In the genomic region with DNA sequence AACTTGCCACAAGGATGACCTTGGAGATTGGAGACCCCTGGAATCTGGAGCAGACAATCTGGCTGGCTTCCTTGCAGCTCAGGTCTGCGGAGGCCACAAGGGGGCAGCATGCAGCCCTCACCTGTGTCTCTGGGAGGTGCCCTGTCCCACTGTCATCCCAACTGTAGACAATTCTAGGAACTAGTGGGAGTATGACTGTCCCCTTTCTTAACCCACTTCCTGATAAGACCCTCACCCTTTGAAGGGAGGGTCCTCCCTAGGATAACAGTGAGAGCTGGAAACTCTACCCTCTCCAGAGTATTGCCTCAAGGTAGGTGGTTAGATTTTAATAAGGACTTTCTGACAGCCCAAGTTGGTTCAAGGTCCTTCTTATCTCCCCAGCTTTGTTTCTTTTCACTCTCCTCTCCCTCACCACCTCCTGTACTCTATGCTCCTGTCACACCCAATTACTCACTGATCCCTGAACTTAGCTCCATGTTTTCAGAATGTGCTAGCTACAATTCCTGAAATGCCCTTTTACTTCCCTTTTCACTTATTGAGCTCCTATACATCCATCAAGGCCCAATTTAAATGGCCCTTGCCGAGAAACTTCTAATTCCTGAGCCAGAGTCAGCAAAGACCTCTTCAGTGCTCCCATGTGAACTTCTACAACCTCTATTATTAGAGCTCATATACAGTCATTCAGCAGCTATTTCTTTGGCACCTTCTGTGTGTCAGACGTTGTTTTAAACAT, we compare ENCODE assay signal across 8 cellular contexts. TPM values are rescaled to one million over a fixed set of nuclear protein-coding genes. Genes with fewer than 3 reads are reported as not detected.
A peak's percentile ranks its signal among the peaks of the same experiment; 100 is the strongest.
DNase-seq lines count a peak whose midpoint lies in the region; ATAC-seq, FAIRE-seq and TF ChIP-seq lines count a peak whose summit lies in the region.

No MANE protein-coding gene starts in this region.

- in situ Hi-C loops in IMR-90 (cut with MboI; ENCODE audit: low sequenced_read_pairs), result no loop called here

- no peak overlapping the region for H2AK5ac ChIP-seq in IMR-90 (ENCODE audit: low read depth, low read length)

- FAIRE-seq in bronchial epithelial cell (lab: Jason Lieb, UNC), result no peak

- peaks cover 7% of the 10 kb centered on the region for H3K36me3 ChIP-seq in CD8-positive, alpha-beta memory T cell (ENCODE audit: insufficient read depth, low read length)
- H3K36me3 ChIP-seq in IMR-90 (ENCODE audit: control insufficient read depth, insufficient read depth, low read length) (peaks cover 18% of the 10 kb centered on the region), bronchial epithelial cell (ENCODE audit: control insufficient read depth, insufficient read depth, low read length) (peaks cover 5% of the 10 kb centered on the region)

- no peak overlapping the region for H2AK9ac ChIP-seq in IMR-90 (replicated peaks; ENCODE audit: low read depth, low read length, poor library complexity)

- TF ChIP-seq CTCF in IMR-90 (conservative IDR thresholded peaks at IDR 0.05; ENCODE audit: low read depth, low read length) (peak; percentile 55), activated B cell treated with CpG ODN at 0.5 μM for 24 hours (IDR thresholded peaks at IDR 0.05) (peak; percentile 57), bronchial epithelial cell (IDR thresholded peaks at IDR 0.05; ENCODE audit: insufficient read depth, low read length, severe bottlenecking) (peak; percentile 90)

- peaks cover 6% of the 10 kb centered on the region; the same call in 1 of the 2 replicates for H3K9me1 ChIP-seq in IMR-90 (ENCODE audit: insufficient read depth, low read length)

- peaks cover 6 to 59% (median 14%) of the 10 kb centered on the region in 3 donors for H3K36me3 Mint-ChIP-seq in CD8-positive, alpha-beta memory T cell
- H3K36me3 Mint-ChIP-seq in activated B cell treated with CpG ODN at 0.5 μM for 24 hours (ENCODE audit: low read depth), result peaks cover 76% of the 10 kb centered on the region

- peak overlapping the region in 1 of 8 donors; percentile 38 for H3K27ac Mint-ChIP-seq in CD8-positive, alpha-beta memory T cell
- H3K27ac Mint-ChIP-seq in activated B cell treated with CpG ODN at 0.5 μM for 24 hours, result no peak overlapping the region

- H4K5ac ChIP-seq in IMR-90 (ENCODE audit: low read depth, low read length), result no peak overlapping the region

- no peak overlapping the region for H2AFZ ChIP-seq in IMR-90 (replicated peaks; ENCODE audit: low read length, poor library complexity)

- H3K4me1 ChIP-seq in CD8-positive, alpha-beta memory T cell (ENCODE audit: insufficient read depth, low read length), result no peaks in the 10 kb centered on the region
- peaks cover 3% of the 10 kb centered on the region; the same call in 1 of the 2 replicates for H3K4me1 ChIP-seq in IMR-90 (ENCODE audit: control insufficient read depth, insufficient read depth, low read length)

- no peak overlapping the region for H3K56ac ChIP-seq in IMR-90 (ENCODE audit: extremely low read depth, insufficient read depth, low read length)

- peak; percentile 50 for TF ChIP-seq RAD21 in IMR-90 (IDR thresholded peaks at IDR 0.05; ENCODE audit: low read length)

- no peak overlapping the region for H3K4me3 ChIP-seq in CD8-positive, alpha-beta memory T cell (ENCODE audit: low read length)
- no peak overlapping the region for H3K4me3 ChIP-seq in IMR-90 (ENCODE audit: insufficient read depth, low read depth, low read length)
- no peak overlapping the region for H3K4me3 ChIP-seq in bronchial epithelial cell (ENCODE audit: low read depth, low read length)

- no peak overlapping the region for H2BK5ac ChIP-seq in IMR-90 (ENCODE audit: low read depth, low read length, poor library complexity, severe bottlenecking)

- H3K23ac ChIP-seq in IMR-90 (ENCODE audit: low read depth, low read length), result no peak overlapping the region

- H3K14ac ChIP-seq in IMR-90 (replicated peaks; ENCODE audit: low read depth, low read length), result no peak overlapping the region

- H3K4me2 ChIP-seq in IMR-90 (ENCODE audit: low read depth, low read length), result no peak overlapping the region

- dilution Hi-C loops in IMR-90 (cut with HindIII; ENCODE audit: low sequenced_read_pairs, unreplicated experiment), result no loop called here

- no TSS peak for BruUV-seq in IMR-90 (replicated peaks; lab: Mats Ljungman, UMichigan)

- no peak for TF ChIP-seq POLR2A in IMR-90 (IDR thresholded peaks at IDR 0.05; ENCODE audit: low read depth, low read length)

- peaks cover 0 to 6% (median 3%) of the 10 kb centered on the region in 3 donors for H3K4me1 Mint-ChIP-seq in CD8-positive, alpha-beta memory T cell
- H3K4me1 Mint-ChIP-seq in activated B cell treated with CpG ODN at 0.5 μM for 24 hours, result no peaks in the 10 kb centered on the region

- ATAC-seq in IMR-90 (ENCODE audit: low read depth), result no peak; the same call in 1 of the 2 replicates
- peak; percentile 66 for ATAC-seq in activated B cell treated with CpG ODN at 0.5 μM for 24 hours (ENCODE audit: low read depth)
- no peak for ATAC-seq in GM19351 (IDR thresholded peaks at IDR 0.05; ENCODE audit: unreplicated experiment)
- no peak for ATAC-seq in GM21619 (IDR thresholded peaks at IDR 0.05; ENCODE audit: unreplicated experiment)

- H3K27ac ChIP-seq in CD8-positive, alpha-beta memory T cell (ENCODE audit: low read depth, low read length), result no peak overlapping the region
- H3K27ac ChIP-seq in IMR-90 (ENCODE audit: insufficient read depth, low read length), result no peak overlapping the region

- H3K79me1 ChIP-seq in IMR-90 (ENCODE audit: low read depth in 1 of 2, low read length in 2 of 2), result 0 out of 4 replicates have a peak, but pooled peaks cover 0 to 4% of the 10 kb centered on the region in 2 experiments

- H4K8ac ChIP-seq in IMR-90 (ENCODE audit: low read depth in 2 of 2, low read length in 2 of 2), result no peak overlapping the region

- H2BK20ac ChIP-seq in IMR-90 (ENCODE audit: low read depth, low read length), result no peak overlapping the region

- POLR2A ChIA-PET in CD8-positive, alpha-beta memory T cell (lab: Charles Lee), result interaction anchor here (1.0 to 1.9 kb wide), 2 partner anchors 75 kb away, joined by 4 to 6 read pairs; no protein-coding TSS in a partner anchor
- POLR2A ChIA-PET in IMR-90 (lab: Charles Lee; ENCODE audit: unreplicated experiment) (interaction anchor here (0.5 kb wide), 1 partner anchor 101 kb away, joined by 3 read pairs; no protein-coding TSS in a partner anchor), activated B cell treated with CpG ODN at 0.5 μM for 24 hours (lab: Charles Lee) (interaction anchor here (0.7 to 1.2 kb wide), 2 partner anchors 75 to 83 kb away, joined by 3 to 4 read pairs; a partner anchor contains a TSS)

- H2BK15ac ChIP-seq in IMR-90 (ENCODE audit: low read depth, low read length), result no peak overlapping the region

- no peaks in the 10 kb centered on the region for H3K9me3 Mint-ChIP-seq in CD8-positive, alpha-beta memory T cell
- H3K9me3 Mint-ChIP-seq in activated B cell treated with CpG ODN at 0.5 μM for 24 hours, result peaks cover 2% of the 10 kb centered on the region

- WGBS in IMR-90 (ENCODE audit: extremely low coverage in 2 of 2, insufficient read length in 1 of 2), 2 experiments, result no CpG with 5 or more reads among the region's 3 CpGs

- no peak overlapping the region for H3K4me3 Mint-ChIP-seq in CD8-positive, alpha-beta memory T cell
- H3K4me3 Mint-ChIP-seq in activated B cell treated with CpG ODN at 0.5 μM for 24 hours, result no peak overlapping the region

- CTCF ChIA-PET in CD8-positive, alpha-beta memory T cell (lab: Charles Lee), result interaction anchor here (0.6 to 4.5 kb wide), 30 partner anchors 9 to 230 kb away, joined by 3 to 40 read pairs (median 6); a partner anchor contains a TSS
- CTCF ChIA-PET in IMR-90 (lab: Yijun Ruan, JAX) (interaction anchor here (0.6 to 1.7 kb wide), 9 partner anchors 8 to 177 kb away, joined by 3 to 7 read pairs (median 3); no protein-coding TSS in a partner anchor), activated B cell treated with CpG ODN at 0.5 μM for 24 hours (lab: Charles Lee) (interaction anchor here (0.6 to 7.7 kb wide), 26 partner anchors 9 to 906 kb away, joined by 3 to 82 read pairs (median 5); a partner anchor contains a TSS)

- intact Hi-C loops in IMR-90 (cut with micrococcal nuclease), result loop anchor here (2.0 to 5.0 kb wide), 2 partner anchors 76 to 178 kb away; no protein-coding TSS in a partner anchor
- intact Hi-C loops in activated B cell treated with CpG ODN at 0.5 μM for 24 hours (cut with micrococcal nuclease), result loop anchor here (1.0 to 5.0 kb wide), 4 partner anchors 33 to 178 kb away; no protein-coding TSS in a partner anchor

- H3K4ac ChIP-seq in IMR-90 (ENCODE audit: low read depth, low read length), result no peak overlapping the region

- no peak overlapping the region for H4K91ac ChIP-seq in IMR-90 (ENCODE audit: insufficient read depth, low read depth, low read length)

- H4K20me1 ChIP-seq in IMR-90 (ENCODE audit: insufficient read depth, low read length), result no peaks in the 10 kb centered on the region

- no peak overlapping the region for H2BK120ac ChIP-seq in IMR-90 (ENCODE audit: low read depth, low read length)

- H3K27me3 Mint-ChIP-seq in CD8-positive, alpha-beta memory T cell, result no peaks in the 10 kb centered on the region
- no peaks in the 10 kb centered on the region for H3K27me3 Mint-ChIP-seq in activated B cell treated with CpG ODN at 0.5 μM for 24 hours

- H3K9me3 ChIP-seq in CD8-positive, alpha-beta memory T cell (ENCODE audit: low read length), result no peaks in the 10 kb centered on the region
- peaks cover 6% of the 10 kb centered on the region for H3K9me3 ChIP-seq in IMR-90 (ENCODE audit: control insufficient read depth, insufficient read depth, low read length)

- DNase-seq in CD8-positive, alpha-beta memory T cell, result peak; percentile 43 to 74 (median 56)
- DNase-seq in IMR-90, result peak; percentile 20
- peak; percentile 53 for DNase-seq in activated B cell treated with CpG ODN at 0.5 μM for 24 hours
- DNase-seq in bronchial epithelial cell (ENCODE audit: low read depth), result peak; percentile 26
- peak; percentile 22 for DNase-seq in medulla oblongata (ENCODE audit: extremely low spot score)
- peak; percentile 46 for DNase-seq in stimulated activated CD8-positive, alpha-beta memory T cell treated with anti-CD3 and anti-CD28 coated beads, Interleukin-4, amount 100 ng/mL, for 24 hours (ENCODE audit: low read depth)

- H3K9ac ChIP-seq in IMR-90 (ENCODE audit: low read depth, low read length), result no peak overlapping the region

- H3K18ac ChIP-seq in IMR-90 (ENCODE audit: low read depth, low read length), result no peak overlapping the region

- no peaks in the 10 kb centered on the region for H3K27me3 ChIP-seq in CD8-positive, alpha-beta memory T cell (ENCODE audit: insufficient read depth, low read length, poor library complexity, severe bottlenecking)
- no peaks in the 10 kb centered on the region for H3K27me3 ChIP-seq in IMR-90 (ENCODE audit: control insufficient read depth, insufficient read depth, low read length)
- no peaks in the 10 kb centered on the region for H3K27me3 ChIP-seq in bronchial epithelial cell (ENCODE audit: control insufficient read depth, insufficient read depth, low read length)

RNA-seq across cellular contexts. Expression of a gene that starts 9.2 kb away (rescaled TPM):
- under 1 TPM; 0.09 to 0.16 TPM for total RNA-seq in CD8-positive, alpha-beta memory T cell
- not detected for polyA plus RNA-seq in CD8-positive, alpha-beta memory T cell
- total RNA-seq in IMR-90 (2012; rRNA removed) (not detected in 2 replicates), activated B cell treated with CpG ODN at 0.5 μM for 24 hours (0.20 and 0.27 TPM in 2 replicates), bronchial epithelial cell (under 0.01 TPM in 2 replicates)
- 0.07 and 0.09 TPM in 2 replicates for polyA plus RNA-seq in IMR-90 (2012; rRNA removed)
- 0.01 and 0.04 TPM in 2 replicates for polyA plus RNA-seq in IMR-90 (2012; cell fraction: cytosol; rRNA removed)
- polyA plus RNA-seq in IMR-90 (2012; cell fraction: nucleus; rRNA removed; ENCODE audit: low replicate concordance), result 0.33 and 0.48 TPM in 2 replicates
